ENCODE assay signal across 8 cellular contexts in genomic region chr19:5622465-5623396, GRCh38.
DNase-seq lines count a peak whose midpoint lies in the region; ATAC-seq lines count a peak whose summit lies in the region.

TSS of gene SAFB (plus strand) at chr19:5623083. CDS start at chr19:5623206, 123 bp downstream.
TSS of gene SAFB2 (minus strand) at chr19:5622776. CDS start at chr19:5622715, 61 bp downstream.

- DNase-seq in C1 segment of cervical spinal cord (lab: John Stamatoyannopoulos, UW): peak; percentile 93 to 100 (median 98)
- DNase-seq in NCI-H748 treated with DMSO at 0.1 percent for 48 hours (lab: John Stamatoyannopoulos, UW): peak; percentile 89
- peak; percentile 97 to 99 for DNase-seq in activated CD4-positive, alpha-beta T cell treated with anti-CD3 and anti-CD28 coated beads, Interleukin-2, amount 50 U/mL, for 24 hours (ENCODE audit: low read depth in 1 of 2, low spot score in 1 of 2)
- peak; percentile 99 for DNase-seq in dedifferentiated amniotic fluid mesenchymal stem cell (ENCODE audit: extremely low spot score)
- DNase-seq in left kidney (ENCODE audit: low read depth, low spot score): peak; percentile 100
- DNase-seq in stimulated activated CD4-positive, alpha-beta T cell treated with anti-CD3 and anti-CD28 coated beads, Interleukin-2, amount 100 ng/mL, for 24 hours: peak; percentile 99

- ATAC-seq in GM19372 (IDR thresholded peaks at IDR 0.05; ENCODE audit: low read depth, unreplicated experiment) (peak; percentile 90), HG03558 (IDR thresholded peaks at IDR 0.05; ENCODE audit: extremely low read depth, unreplicated experiment) (peak; percentile 77)

Comparison
In these comparisons a context has a peak if more than half of its experiments do, and no peak if none do; other contexts are left out.
1. Peak in every context shown above with its lines: DNase-seq and ATAC-seq.